Comparison of ENCODE assay signal across 8 cellular contexts in genomic region chr17:28576758-28577465, GRCh38. TPM values are rescaled to one million over a fixed set of nuclear protein-coding genes. Genes with fewer than 3 reads are reported as not detected.
DNase-seq lines count a peak whose midpoint lies in the region; ATAC-seq and TF ChIP-seq lines count a peak whose summit lies in the region.

TSS of gene ALDOC (minus strand) at chr17:28576895. CDS start at chr17:28575532, 1,363 bp downstream.

- no peak within 1 kb of the TSS for H3K56ac ChIP-seq in IMR-90 (ENCODE audit: extremely low read depth, insufficient read depth, low read length)

- H3K27me3 Mint-ChIP-seq in activated T-helper 17 cell treated with anti-CD3 and anti-CD28 coated beads, Interleukin-2, amount 50 U/mL, for 72 hours = no peaks in the 10 kb centered on the region
- no peaks in the 10 kb centered on the region for H3K27me3 Mint-ChIP-seq in nephron (ENCODE audit: low read depth)

- POLR2A ChIA-PET in IMR-90 (lab: Charles Lee; ENCODE audit: unreplicated experiment) = no interaction called here

- H2AK5ac ChIP-seq in IMR-90 (ENCODE audit: low read depth, low read length) = peak within 1 kb of the TSS; percentile 36

- peaks cover 35% of the 10 kb centered on the region for H3K4me1 Mint-ChIP-seq in activated T-helper 17 cell treated with anti-CD3 and anti-CD28 coated beads, Interleukin-2, amount 50 U/mL, for 72 hours
- H3K4me1 Mint-ChIP-seq in nephron = peaks cover 10% of the 10 kb centered on the region

- no peak within 1 kb of the TSS for H2BK15ac ChIP-seq in IMR-90 (ENCODE audit: low read depth, low read length)

- peak within 1 kb of the TSS; percentile 25; the same call in 1 of the 2 replicates for H3K4ac ChIP-seq in IMR-90 (ENCODE audit: low read depth, low read length)

- H3K4me3 ChIP-seq in IMR-90 (ENCODE audit: insufficient read depth, low read depth, low read length) = peak within 1 kb of the TSS; percentile 35
- peak within 1 kb of the TSS; percentile 48 for H3K4me3 ChIP-seq in fibroblast of pulmonary artery (replicated peaks; ENCODE audit: low read depth, low read length)

- H3K9me3 Mint-ChIP-seq in activated T-helper 17 cell treated with anti-CD3 and anti-CD28 coated beads, Interleukin-2, amount 50 U/mL, for 72 hours = no peaks in the 10 kb centered on the region
- no peaks in the 10 kb centered on the region for H3K9me3 Mint-ChIP-seq in nephron

- H4K8ac ChIP-seq in IMR-90 (ENCODE audit: low read depth in 2 of 2, low read length in 2 of 2) = peak within 1 kb of the TSS in 1 of 2 experiments; percentile 89; a peak in 2 of 4 replicates

- H3K79me1 ChIP-seq in IMR-90 (ENCODE audit: low read depth in 1 of 2, low read length in 2 of 2) = peaks cover 4 to 11% of the 10 kb centered on the region in 2 experiments; a peak in 2 of 4 replicates

- H3K27ac Mint-ChIP-seq in activated T-helper 17 cell treated with anti-CD3 and anti-CD28 coated beads, Interleukin-2, amount 50 U/mL, for 72 hours = peak within 1 kb of the TSS; percentile 93
- no peak within 1 kb of the TSS for H3K27ac Mint-ChIP-seq in nephron

- H3K36me3 Mint-ChIP-seq in activated T-helper 17 cell treated with anti-CD3 and anti-CD28 coated beads, Interleukin-2, amount 50 U/mL, for 72 hours (ENCODE audit: low read depth) = peaks cover 87% of the 10 kb centered on the region
- peaks cover 14% of the 10 kb centered on the region for H3K36me3 Mint-ChIP-seq in nephron (ENCODE audit: low read depth)

- no peaks in the 10 kb centered on the region for H4K20me1 ChIP-seq in IMR-90 (ENCODE audit: insufficient read depth, low read length)

- peaks cover 6% of the 10 kb centered on the region; the same call in 1 of the 2 replicates for H3K4me1 ChIP-seq in IMR-90 (ENCODE audit: control insufficient read depth, insufficient read depth, low read length)

- peak; percentile 52; the same call in 1 of the 2 replicates for TF ChIP-seq POLR2A in IMR-90 (IDR thresholded peaks at IDR 0.05; ENCODE audit: low read depth, low read length)

- H2AFZ ChIP-seq in IMR-90 (replicated peaks; ENCODE audit: low read length, poor library complexity) = peak within 1 kb of the TSS; percentile 92

- in situ Hi-C loops in Caki2 (cut with HindIII; ENCODE audit: low pct_unique_long_range_greater_than_20kb, low sequenced_read_pairs) = no loop called here
- in situ Hi-C loops in IMR-90 (cut with MboI; ENCODE audit: low sequenced_read_pairs) = no loop called here

- H3K23ac ChIP-seq in IMR-90 (ENCODE audit: low read depth, low read length) = no peak within 1 kb of the TSS; the same call in 1 of the 2 replicates

- H3K9ac ChIP-seq in IMR-90 (ENCODE audit: low read depth, low read length) = no peak within 1 kb of the TSS; the same call in 1 of the 2 replicates

- TF ChIP-seq RAD21 in IMR-90 (IDR thresholded peaks at IDR 0.05; ENCODE audit: low read length) = no peak

- peaks cover 23% of the 10 kb centered on the region for H3K36me3 ChIP-seq in IMR-90 (ENCODE audit: control insufficient read depth, insufficient read depth, low read length)

- H2AK9ac ChIP-seq in IMR-90 (replicated peaks; ENCODE audit: low read depth, low read length, poor library complexity) = peak within 1 kb of the TSS; percentile 93

- ATAC-seq in GM21390 (IDR thresholded peaks at IDR 0.05; ENCODE audit: unreplicated experiment) (peak; percentile 82), IMR-90 (ENCODE audit: low read depth) (peak; percentile 99)
- ATAC-seq in activated T-helper 17 cell treated with anti-CD3 and anti-CD28 coated beads, Interleukin-2, amount 50 U/mL, for 72 hours (replicated peaks) = peak; percentile 90
- peak; percentile 94 for ATAC-seq in stimulated activated naive CD8-positive, alpha-beta T cell treated with anti-CD3 and anti-CD28 coated beads, Interleukin-15, Interleukin-2, amounts not matched to agents 100 U/mL and 50 U/mL, for 24 hours

- intact Hi-C loops in IMR-90 (cut with micrococcal nuclease) = no loop called here

- dilution Hi-C loops in IMR-90 (cut with HindIII; ENCODE audit: low sequenced_read_pairs, unreplicated experiment) = no loop called here

- DNase-seq in Caki2 (ENCODE audit: low read depth) (peak; percentile 92), IMR-90 (peak; percentile 91), RPMI7951 (ENCODE audit: low read depth) (peak; percentile 79), fibroblast of pulmonary artery (ENCODE audit: low read depth) (peak; percentile 91)
- peak; percentile 99 for DNase-seq in stimulated activated naive CD8-positive, alpha-beta T cell treated with anti-CD3 and anti-CD28 coated beads, Interleukin-15, Interleukin-2, amounts not matched to agents 100 U/mL and 50 U/mL, for 24 hours

- 0 out of 2 replicates have a peak within 1 kb of the TSS, but pooled peaks have one; percentile 21 for H3K14ac ChIP-seq in IMR-90 (replicated peaks; ENCODE audit: low read depth, low read length)

- H4K5ac ChIP-seq in IMR-90 (ENCODE audit: low read depth, low read length) = no peak within 1 kb of the TSS

- H2BK20ac ChIP-seq in IMR-90 (ENCODE audit: low read depth, low read length) = 0 out of 2 replicates have a peak within 1 kb of the TSS, but pooled peaks have one; percentile 0

- no peak within 1 kb of the TSS for H3K27ac ChIP-seq in IMR-90 (ENCODE audit: insufficient read depth, low read length)

- H3K27me3 ChIP-seq in IMR-90 (ENCODE audit: control insufficient read depth, insufficient read depth, low read length) = no peaks in the 10 kb centered on the region

- H2BK120ac ChIP-seq in IMR-90 (ENCODE audit: low read depth, low read length) = no peak within 1 kb of the TSS

- no peaks in the 10 kb centered on the region for H3K9me3 ChIP-seq in IMR-90 (ENCODE audit: control insufficient read depth, insufficient read depth, low read length)

- peak within 1 kb of the TSS; percentile 56 for H2BK5ac ChIP-seq in IMR-90 (ENCODE audit: low read depth, low read length, poor library complexity, severe bottlenecking)

- BruUV-seq in IMR-90 (replicated peaks; lab: Mats Ljungman, UMichigan) = no TSS peak

- WGBS in IMR-90 (ENCODE audit: extremely low coverage in 2 of 2, insufficient read length in 1 of 2), 2 experiments = no CpG with 5 or more reads among the region's 26 CpGs

- CTCF ChIA-PET in IMR-90 (lab: Yijun Ruan, JAX) = no interaction called here

- H3K4me3 Mint-ChIP-seq in activated T-helper 17 cell treated with anti-CD3 and anti-CD28 coated beads, Interleukin-2, amount 50 U/mL, for 72 hours = peak within 1 kb of the TSS; percentile 97
- H3K4me3 Mint-ChIP-seq in nephron = peak within 1 kb of the TSS; percentile 47 to 76 (median 58)

- H3K18ac ChIP-seq in IMR-90 (ENCODE audit: low read depth, low read length) = no peak within 1 kb of the TSS; the same call in 1 of the 2 replicates

- peaks cover 11% of the 10 kb centered on the region for H3K9me1 ChIP-seq in IMR-90 (ENCODE audit: insufficient read depth, low read length)

- H3K4me2 ChIP-seq in IMR-90 (ENCODE audit: low read depth, low read length) = peak within 1 kb of the TSS; percentile 84

- TF ChIP-seq CTCF in IMR-90 (conservative IDR thresholded peaks at IDR 0.05; ENCODE audit: low read depth, low read length) (no peak), fibroblast of pulmonary artery (IDR thresholded peaks at IDR 0.05; ENCODE audit: low read length, missing control alignments) (no peak), nephron (IDR thresholded peaks at IDR 0.05; ENCODE audit: unreplicated experiment in 3 of 3) (no peak)

- H4K91ac ChIP-seq in IMR-90 (ENCODE audit: insufficient read depth, low read depth, low read length) = no peak within 1 kb of the TSS

TF ChIP-seq in IMR-90, 13 proteins besides CTCF, POLR2A, EP300 and RAD21:
- TF ChIP-seq USF2 (IDR thresholded peaks at IDR 0.05; ENCODE audit: low read depth, low read length) (no peak), FOS (IDR thresholded peaks at IDR 0.05; ENCODE audit: low read depth, low read length) (no peak), MXI1 (IDR thresholded peaks at IDR 0.05; ENCODE audit: borderline replicate concordance, low read depth, low read length) (no peak), ELK1 (IDR thresholded peaks at IDR 0.05; ENCODE audit: borderline replicate concordance, low read depth, low read length) (no peak), MAZ (IDR thresholded peaks at IDR 0.05; ENCODE audit: borderline replicate concordance, low read depth, low read length) (peak; percentile 82; the same call in 1 of the 2 replicates)

RNA-seq across cellular contexts. Expression of gene ALDOC, which starts in this region (rescaled TPM):
- 178 and 219 TPM in 2 replicates for total RNA-seq in Caki2 (2014; rRNA removed; shearing (Covaris generic); ENCODE audit: low replicate concordance)
- total RNA-seq in IMR-90 (2012; rRNA removed) = 46.1 and 47.0 TPM in 2 replicates
- polyA plus RNA-seq in IMR-90 (2012; rRNA removed) = 62.6 and 69.7 TPM in 2 replicates
- polyA plus RNA-seq in IMR-90 (2012; cell fraction: cytosol; rRNA removed) = 65.0 and 142 TPM in 2 replicates
- polyA plus RNA-seq in IMR-90 (2012; cell fraction: nucleus; rRNA removed; ENCODE audit: low replicate concordance) = 65.0 and 66.5 TPM in 2 replicates
- total RNA-seq in RPMI7951 (2014; rRNA removed; shearing (Covaris generic)) = 64.2 and 96.5 TPM in 2 replicates
- 100 to 1,000 TPM in 1 of 2 donors, 10 to 100 TPM in 1; 55.0 to 335 TPM for total RNA-seq in activated T-helper 17 cell treated with anti-CD3 and anti-CD28 coated beads, Interleukin-2, amount 50 U/mL, for 72 hours
